ENCODE assay signal across 21 cellular contexts in genomic region chr7:8015746-8016120, GRCh38. TPM values are rescaled to one million over a fixed set of nuclear protein-coding genes. Genes with fewer than 3 reads are reported as not detected.
DNase-seq lines count a peak whose midpoint lies in the region; ATAC-seq, FAIRE-seq and TF ChIP-seq lines count a peak whose summit lies in the region.
"Had no signal": no experiment of that assay in that cellular context is flagged by ENCODE, and none has a peak within 500 bp of the region (broad histone marks: within the 10 kb centered on the region; RNA-seq: fewer than 3 reads in every experiment).

No MANE protein-coding gene starts in this region.

- peak overlapping the region; percentile 78 for H3K27ac Mint-ChIP-seq in activated T-cell treated with anti-CD3 and anti-CD28 coated beads, Interleukin-2, amount 50 U/mL, for 24 hours
- peak overlapping the region; percentile 93 for H3K27ac Mint-ChIP-seq in effector memory CD8-positive, alpha-beta T cell
- H3K27ac Mint-ChIP-seq: B cell, HFFc6 had no signal

- H3K9me3 ChIP-seq in spleen (no peaks in the 10 kb centered on the region), esophagus squamous epithelium (no peaks in the 10 kb centered on the region)

- no peaks in the 10 kb centered on the region for H3K9me3 Mint-ChIP-seq in activated T-cell treated with anti-CD3 and anti-CD28 coated beads, Interleukin-2, amount 50 U/mL, for 24 hours
- no peaks in the 10 kb centered on the region for H3K9me3 Mint-ChIP-seq in activated T-cell treated with anti-CD3 and anti-CD28 coated beads, Interleukin-2, amount 50 U/mL, for 4 hours
- no peaks in the 10 kb centered on the region for H3K9me3 Mint-ChIP-seq in effector memory CD8-positive, alpha-beta T cell
- H3K9me3 Mint-ChIP-seq: HFFc6 had no signal

- no peaks in the 10 kb centered on the region for H3K27me3 ChIP-seq in spleen (replicated peaks in 1 of 7)
- H3K27me3 ChIP-seq in esophagus squamous epithelium: no peaks in the 10 kb centered on the region

- TF ChIP-seq CTCF in spleen (IDR thresholded peaks at IDR 0.05 in 8 of 11, conservative IDR thresholded peaks at IDR 0.05 in 3 of 11) (no peak), esophagus squamous epithelium (IDR thresholded peaks at IDR 0.05) (no peak)

- ATAC-seq in activated T-cell treated with anti-CD3 and anti-CD28 coated beads, Interleukin-2, amount 50 U/mL, for 4 hours: no peak
- no peak for ATAC-seq in effector memory CD8-positive, alpha-beta T cell (replicated peaks)
- ATAC-seq: HepG2, PC-3 had no signal

- H3K27me3 Mint-ChIP-seq in activated T-cell treated with anti-CD3 and anti-CD28 coated beads, Interleukin-2, amount 50 U/mL, for 24 hours: no peaks in the 10 kb centered on the region
- H3K27me3 Mint-ChIP-seq in activated T-cell treated with anti-CD3 and anti-CD28 coated beads, Interleukin-2, amount 50 U/mL, for 4 hours (ENCODE audit: low read depth): no peaks in the 10 kb centered on the region
- H3K27me3 Mint-ChIP-seq in effector memory CD8-positive, alpha-beta T cell: no peaks in the 10 kb centered on the region
- H3K27me3 Mint-ChIP-seq: B cell had no signal

- H3K27ac ChIP-seq in spleen (peak overlapping the region in 6 of 8 donors; percentile 40 to 78 (median 68)), esophagus squamous epithelium (no peak overlapping the region)

- TF ChIP-seq POLR2A in spleen (IDR thresholded peaks at IDR 0.05) (no peak), esophagus squamous epithelium (IDR thresholded peaks at IDR 0.05) (no peak)

- 79 to 97% (median 94%) methylated on average over 4 of the region's 4 CpGs for WGBS in spleen, 5 donors
- WGBS in esophagus squamous epithelium, 2 donors: 94% methylated on average over 4 of the region's 4 CpGs

- peaks cover 9% of the 10 kb centered on the region for H3K36me3 Mint-ChIP-seq in activated T-cell treated with anti-CD3 and anti-CD28 coated beads, Interleukin-2, amount 50 U/mL, for 24 hours (ENCODE audit: low read depth)
- H3K36me3 Mint-ChIP-seq in activated T-cell treated with anti-CD3 and anti-CD28 coated beads, Interleukin-2, amount 50 U/mL, for 4 hours (ENCODE audit: insufficient read depth): peaks cover 5% of the 10 kb centered on the region
- H3K36me3 Mint-ChIP-seq in effector memory CD8-positive, alpha-beta T cell (ENCODE audit: insufficient read depth): peaks cover 11% of the 10 kb centered on the region

- peaks cover 54% of the 10 kb centered on the region for H3K4me1 Mint-ChIP-seq in activated T-cell treated with anti-CD3 and anti-CD28 coated beads, Interleukin-2, amount 50 U/mL, for 24 hours (ENCODE audit: low read depth)
- H3K4me1 Mint-ChIP-seq in activated T-cell treated with anti-CD3 and anti-CD28 coated beads, Interleukin-2, amount 50 U/mL, for 4 hours (ENCODE audit: low read depth): peaks cover 38% of the 10 kb centered on the region
- peaks cover 20 to 59% of the 10 kb centered on the region in 2 donors for H3K4me1 Mint-ChIP-seq in effector memory CD8-positive, alpha-beta T cell (ENCODE audit: low read depth in 2 of 2)

- H3K36me3 ChIP-seq in spleen (peaks cover 0 to 44% (median 5%) of the 10 kb centered on the region in 6 donors), esophagus squamous epithelium (no peaks in the 10 kb centered on the region)

- DNase-seq in activated T-cell treated with anti-CD3 and anti-CD28 coated beads, Interleukin-2, amount 50 U/mL, for 24 hours: no peak
- no peak for DNase-seq in activated T-cell treated with anti-CD3 and anti-CD28 coated beads, Interleukin-2, amount 50 U/mL, for 4 hours
- no peak for DNase-seq in effector memory CD8-positive, alpha-beta T cell
- DNase-seq in spleen (no peak), esophagus squamous epithelium (lab: John Stamatoyannopoulos, UW) (no peak), SHP77 (lab: John Stamatoyannopoulos, UW) (no peak)
- DNase-seq in effector CD8-positive, alpha-beta T cell (lab: John Stamatoyannopoulos, UW): no peak
- DNase-seq: DMS53, HFFc6, KBM-7, MV-4-11, NCI-H187, NCI-H2107, NCI-H226, NCI-H524, PC-3, RPMI8226, SIG-M5 had no signal

- H3K4me1 ChIP-seq in spleen (peaks cover 0 to 52% (median 21%) of the 10 kb centered on the region in 6 donors), esophagus squamous epithelium (peaks cover 0 to 9% (median 0%) of the 10 kb centered on the region in 3 donors)

- no peak overlapping the region for H3K4me3 Mint-ChIP-seq in activated T-cell treated with anti-CD3 and anti-CD28 coated beads, Interleukin-2, amount 50 U/mL, for 24 hours
- H3K4me3 Mint-ChIP-seq in activated T-cell treated with anti-CD3 and anti-CD28 coated beads, Interleukin-2, amount 50 U/mL, for 4 hours: no peak overlapping the region
- H3K4me3 Mint-ChIP-seq in effector memory CD8-positive, alpha-beta T cell: peak overlapping the region; percentile 58 to 77
- H3K4me3 Mint-ChIP-seq: B cell, HFFc6 had no signal

- no peak overlapping the region for H3K4me3 ChIP-seq in spleen
- H3K4me3 ChIP-seq in esophagus squamous epithelium: no peak overlapping the region

- FAIRE-seq in G401.6 (lab: Jason Lieb, UNC): peak; percentile 93
- FAIRE-seq: HepG2 had no signal

- intact Hi-C loops in spleen (cut with DNase I; ENCODE audit: low total_unique reads) (no loop called here), esophagus squamous epithelium (cut with DNase I) (no loop called here)

RNA-seq across cellular contexts. Expression of gene GLCCI1, which starts 47.1 kb away (rescaled TPM):
- total RNA-seq in activated T-cell treated with anti-CD3 and anti-CD28 coated beads, Interleukin-2, amount 50 U/mL, for 4 hours: 1 to 10 TPM; 5.9 to 6.1 (median 6.1) TPM
- total RNA-seq in spleen (10 to 100 TPM; 35.7 to 53.2 (median 44.8) TPM), esophagus squamous epithelium (1 to 10 TPM; 1.5 to 9.9 (median 5.6) TPM)
- polyA plus RNA-seq in spleen: 1 to 10 TPM; 9.1 to 9.6 (median 9.4) TPM

Comparison
In these comparisons a context has a peak if more than half of its experiments do, and no peak if none do; other contexts are left out.
1. H3K4me3 Mint-ChIP-seq: peak in effector memory CD8-positive, alpha-beta T cell (2 of 2); none in activated T-cell treated with anti-CD3 and anti-CD28 coated beads, Interleukin-2, amount 50 U/mL, for 24 hours (single experiment) and activated T-cell treated with anti-CD3 and anti-CD28 coated beads, Interleukin-2, amount 50 U/mL, for 4 hours (single experiment).
2. H3K27ac ChIP-seq: peak in spleen (6 of 8); none in esophagus squamous epithelium (0 of 4).